ENCODE assay signal across 8 cellular contexts in the genomic region with DNA sequence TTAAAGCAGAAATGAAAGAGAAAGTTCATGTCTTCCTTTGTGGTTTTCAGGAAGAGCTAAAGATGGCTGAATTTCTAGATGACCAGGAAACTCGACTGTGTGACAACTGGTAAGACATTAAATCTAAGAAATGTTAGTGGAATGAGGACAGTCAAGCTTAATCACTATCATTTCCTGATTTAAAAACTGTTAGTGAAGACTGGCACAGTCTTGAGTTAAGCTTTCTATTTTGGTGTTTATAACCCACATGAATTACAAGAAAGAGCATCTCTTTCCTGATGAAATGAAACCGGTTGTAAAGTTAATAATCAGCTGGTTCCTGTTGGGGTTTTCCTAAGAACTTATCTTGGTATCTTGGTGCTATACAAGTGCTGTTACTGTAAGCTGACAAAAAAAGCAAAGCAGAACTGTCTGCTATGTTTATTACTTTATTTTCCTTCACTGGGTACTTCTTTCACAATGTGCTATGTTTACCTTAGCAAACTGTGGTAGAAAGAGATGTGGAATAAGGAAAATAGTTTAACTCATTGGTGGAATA. TPM values are rescaled to one million over a fixed set of nuclear protein-coding genes. Genes with fewer than 3 reads are reported as not detected.
DNase-seq lines count a peak whose midpoint lies in the region; ATAC-seq and TF ChIP-seq lines count a peak whose summit lies in the region.

No MANE protein-coding gene starts in this region.

- H3K9me3 ChIP-seq in right lobe of liver, result no peaks in the 10 kb centered on the region

- H3K4me3 Mint-ChIP-seq in activated CD8-positive, alpha-beta T cell treated with anti-CD3 and anti-CD28 coated beads for 36 hours, result peak overlapping the region; percentile 57

- H3K27me3 Mint-ChIP-seq in activated CD8-positive, alpha-beta T cell treated with anti-CD3 and anti-CD28 coated beads for 36 hours, result no peaks in the 10 kb centered on the region

- DNase-seq in activated CD4-positive, CD25-positive, alpha-beta regulatory T cell (lab: John Stamatoyannopoulos, UW), result no peak
- no peak for DNase-seq in activated CD8-positive, alpha-beta T cell treated with anti-CD3 and anti-CD28 coated beads for 36 hours
- DNase-seq in right lobe of liver (no peak), NCI-H446 treated with DMSO at 0.1 percent for 48 hours (lab: John Stamatoyannopoulos, UW) (no peak), NCI-H446 (lab: John Stamatoyannopoulos, UW) (no peak), NCI-H2196 treated with DMSO at 0.1 percent for 48 hours (lab: John Stamatoyannopoulos, UW; ENCODE audit: unreplicated experiment) (no peak)

- peaks cover 53% of the 10 kb centered on the region for H3K4me1 Mint-ChIP-seq in activated CD8-positive, alpha-beta T cell treated with anti-CD3 and anti-CD28 coated beads for 36 hours (ENCODE audit: low read depth)

- 9% methylated on average over 2 of the region's 2 CpGs for WGBS in right lobe of liver (ENCODE audit: insufficient coverage, low coverage, low lambda C conversion rate, missing lambda C conversion rate)

- peak; percentile 85 for ATAC-seq in activated CD4-positive, CD25-positive, alpha-beta regulatory T cell treated with anti-CD3 and anti-CD28 coated beads, Interleukin-2, amount 50 U/mL, for 24 hours
- ATAC-seq in HG03354 (IDR thresholded peaks at IDR 0.05; ENCODE audit: poor library complexity, severe bottlenecking, unreplicated experiment) (peak; percentile 70), right lobe of liver (peak; percentile 39 to 56 (median 52))
- peak; percentile 69 for ATAC-seq in activated CD8-positive, alpha-beta T cell treated with anti-CD3 and anti-CD28 coated beads for 36 hours

- CTCF ChIA-PET in activated CD8-positive, alpha-beta T cell treated with anti-CD3 and anti-CD28 coated beads for 36 hours (lab: Charles Lee), result interaction anchor here (0.8 to 1.5 kb wide), 7 partner anchors 19 to 284 kb away, joined by 3 to 6 read pairs (median 4); no protein-coding TSS in a partner anchor

- H3K27ac Mint-ChIP-seq in activated CD8-positive, alpha-beta T cell treated with anti-CD3 and anti-CD28 coated beads for 36 hours, result peak overlapping the region; percentile 89

- H3K4me1 ChIP-seq in right lobe of liver, result peaks cover 0 to 34% (median 16%) of the 10 kb centered on the region in 4 donors

- no peak for TF ChIP-seq CTCF in activated CD8-positive, alpha-beta T cell treated with anti-CD3 and anti-CD28 coated beads for 36 hours (IDR thresholded peaks at IDR 0.05)
- no peak for TF ChIP-seq CTCF in right lobe of liver (IDR thresholded peaks at IDR 0.05)

- intact Hi-C loops in activated CD8-positive, alpha-beta T cell treated with anti-CD3 and anti-CD28 coated beads for 36 hours (cut with micrococcal nuclease), result no loop called here
- intact Hi-C loops in right lobe of liver (cut with DNase I), result no loop called here

- peaks cover 11% of the 10 kb centered on the region for H3K36me3 Mint-ChIP-seq in activated CD8-positive, alpha-beta T cell treated with anti-CD3 and anti-CD28 coated beads for 36 hours (ENCODE audit: low read depth)

- POLR2A ChIA-PET in activated CD8-positive, alpha-beta T cell treated with anti-CD3 and anti-CD28 coated beads for 36 hours (lab: Charles Lee), result interaction anchor here (1.0 to 4.2 kb wide), 9 partner anchors 10 to 116 kb away, joined by 3 to 64 read pairs (median 4); partner anchors contain the start of gene NAA25

- H3K27me3 ChIP-seq in right lobe of liver, result no peaks in the 10 kb centered on the region

- peak overlapping the region in 2 of 3 donors; percentile 6 to 13 for H3K4me3 ChIP-seq in right lobe of liver

- H3K27ac ChIP-seq in right lobe of liver, result peak overlapping the region; percentile 45 to 78 (median 52)

- H3K9me3 Mint-ChIP-seq in activated CD8-positive, alpha-beta T cell treated with anti-CD3 and anti-CD28 coated beads for 36 hours, result no peaks in the 10 kb centered on the region

- no peak for TF ChIP-seq POLR2A in right lobe of liver (IDR thresholded peaks at IDR 0.05)

- peaks cover 0 to 9% (median 7%) of the 10 kb centered on the region in 4 donors for H3K36me3 ChIP-seq in right lobe of liver

RNA-seq across cellular contexts. Expression of gene TRAFD1, which starts 5.2 kb away (rescaled TPM):
- 10 to 100 TPM; 34.6 to 35.8 TPM for total RNA-seq in activated CD8-positive, alpha-beta T cell treated with anti-CD3 and anti-CD28 coated beads for 36 hours
- 10 to 100 TPM in 3 of 6 experiments, 1 to 10 TPM in 3; 6.3 to 14.9 (median 10.3) TPM for total RNA-seq in right lobe of liver

RNA-seq across cellular contexts. Expression of gene NAA25, which starts 21.9 kb away (rescaled TPM):
- total RNA-seq in activated CD8-positive, alpha-beta T cell treated with anti-CD3 and anti-CD28 coated beads for 36 hours, result 10 to 100 TPM; 46.0 to 48.3 TPM
- total RNA-seq in right lobe of liver, result 10 to 100 TPM in 5 of 6 experiments, 1 to 10 TPM in 1; 9.7 to 11.8 (median 10.8) TPM
